ENCODE assay signal across 1 cellular context in the genomic region with DNA sequence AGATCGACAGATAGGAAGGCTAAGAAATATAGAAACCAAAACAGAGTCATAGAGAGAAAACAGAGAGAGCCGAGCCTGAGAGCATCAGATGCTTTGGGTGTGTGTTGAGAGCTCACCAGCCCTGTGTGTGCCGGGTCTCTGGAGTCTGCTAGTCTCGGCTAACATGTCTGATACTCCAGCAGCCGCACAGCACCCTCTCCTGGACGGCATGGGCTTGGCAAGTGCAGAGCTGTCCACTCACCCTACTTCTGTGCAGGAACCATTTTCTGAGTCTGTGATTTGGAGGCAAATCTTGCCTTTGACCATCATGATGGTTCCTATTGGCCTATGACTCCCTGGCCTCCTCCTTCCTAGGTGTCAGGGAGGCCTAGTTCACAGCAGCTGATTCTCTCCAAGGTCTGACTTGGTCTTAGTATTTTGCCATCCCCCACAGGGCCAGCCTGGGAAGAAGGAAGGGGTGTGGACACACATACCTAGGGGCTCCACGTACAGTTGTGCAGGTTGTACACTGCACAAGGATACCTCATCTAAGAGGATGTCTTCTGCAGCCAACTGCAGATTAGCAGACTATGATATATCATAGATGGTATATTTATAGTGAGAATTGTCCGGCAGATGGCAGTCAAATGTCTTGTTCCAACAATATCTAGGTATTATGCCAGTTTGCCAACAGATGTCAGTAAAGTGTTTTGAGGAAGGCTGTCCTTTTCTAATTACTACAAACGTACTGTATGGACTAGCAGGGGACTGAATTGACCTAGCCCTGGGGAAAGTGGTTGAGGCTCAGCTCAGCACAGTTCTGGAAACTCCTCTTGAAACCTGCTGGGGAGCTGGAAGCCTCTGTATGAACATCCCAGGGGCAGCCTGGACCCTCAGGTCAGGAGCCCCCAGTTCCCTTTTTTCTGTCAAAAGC.
TF ChIP-seq lines count a peak whose summit lies in the region.

No MANE protein-coding gene starts in this region.

TF ChIP-seq in HepG2, 621 proteins besides CTCF, POLR2A, EP300 and RAD21 (continues in another document):
- TF ChIP-seq ZFYVE20 (CRISPR knock-in tag; IDR thresholded peaks at IDR 0.05; ENCODE audit: borderline replicate concordance, low read depth), result no peak
- no peak for TF ChIP-seq ZHX1 (CRISPR knock-in tag; IDR thresholded peaks at IDR 0.05; ENCODE audit: low read depth)
- TF ChIP-seq TCF7 (IDR thresholded peaks at IDR 0.05; ENCODE audit: low read depth), result no peak
- TF ChIP-seq ZNF816 (CRISPR knock-in tag; IDR thresholded peaks at IDR 0.05; ENCODE audit: borderline replicate concordance), result no peak
- TF ChIP-seq, protein P1, sequence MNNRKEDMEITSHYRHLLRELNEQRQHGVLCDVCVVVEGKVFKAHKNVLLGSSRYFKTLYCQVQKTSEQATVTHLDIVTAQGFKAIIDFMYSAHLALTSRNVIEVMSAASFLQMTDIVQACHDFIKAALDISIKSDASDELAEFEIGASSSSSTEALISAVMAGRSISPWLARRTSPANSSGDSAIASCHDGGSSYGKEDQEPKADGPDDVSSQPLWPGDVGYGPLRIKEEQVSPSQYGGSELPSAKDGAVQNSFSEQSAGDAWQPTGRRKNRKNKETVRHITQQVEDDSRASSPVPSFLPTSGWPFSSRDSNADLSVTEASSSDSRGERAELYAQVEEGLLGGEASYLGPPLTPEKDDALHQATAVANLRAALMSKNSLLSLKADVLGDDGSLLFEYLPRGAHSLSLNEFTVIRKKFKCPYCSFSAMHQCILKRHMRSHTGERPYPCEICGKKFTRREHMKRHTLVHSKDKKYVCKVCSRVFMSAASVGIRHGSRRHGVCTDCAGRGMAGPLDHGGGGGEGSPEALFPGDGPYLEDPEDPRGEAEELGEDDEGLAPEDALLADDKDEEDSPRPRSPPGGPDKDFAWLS (CRISPR knock-in tag; IDR thresholded peaks at IDR 0.05; ENCODE audit: borderline replicate concordance), result no peak
- no peak for TF ChIP-seq ZNF10 (CRISPR knock-in tag; IDR thresholded peaks at IDR 0.05; ENCODE audit: borderline replicate concordance, low read depth)
- TF ChIP-seq NFKB2 (CRISPR knock-in tag; IDR thresholded peaks at IDR 0.05; ENCODE audit: borderline replicate concordance), result no peak; the same call in 1 of the 2 replicates
- TF ChIP-seq, protein P2, sequence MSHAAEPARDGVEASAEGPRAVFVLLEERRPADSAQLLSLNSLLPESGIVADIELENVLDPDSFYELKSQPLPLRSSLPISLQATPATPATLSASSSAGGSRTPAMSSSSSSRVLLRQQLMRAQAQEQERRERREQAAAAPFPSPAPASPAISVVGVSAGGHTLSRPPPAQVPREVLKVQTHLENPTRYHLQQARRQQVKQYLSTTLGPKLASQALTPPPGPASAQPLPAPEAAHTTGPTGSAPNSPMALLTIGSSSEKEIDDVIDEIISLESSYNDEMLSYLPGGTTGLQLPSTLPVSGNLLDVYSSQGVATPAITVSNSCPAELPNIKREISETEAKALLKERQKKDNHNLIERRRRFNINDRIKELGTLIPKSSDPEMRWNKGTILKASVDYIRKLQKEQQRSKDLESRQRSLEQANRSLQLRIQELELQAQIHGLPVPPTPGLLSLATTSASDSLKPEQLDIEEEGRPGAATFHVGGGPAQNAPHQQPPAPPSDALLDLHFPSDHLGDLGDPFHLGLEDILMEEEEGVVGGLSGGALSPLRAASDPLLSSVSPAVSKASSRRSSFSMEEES (CRISPR knock-in tag; IDR thresholded peaks at IDR 0.05), result 0 out of 2 replicates have a peak, but pooled peaks have one; percentile 4
- TF ChIP-seq ZNF850 (CRISPR knock-in tag; conservative IDR thresholded peaks at IDR 0.05), result no peak
- peak; percentile 71; the same call in 1 of the 2 replicates for TF ChIP-seq RBAK (CRISPR knock-in tag; IDR thresholded peaks at IDR 0.05)
- no peak for TF ChIP-seq PRDM4 (CRISPR knock-in tag; IDR thresholded peaks at IDR 0.05; ENCODE audit: borderline replicate concordance)
- peak; percentile 40; the same call in 1 of the 2 replicates for TF ChIP-seq MEF2D (CRISPR knock-in tag; IDR thresholded peaks at IDR 0.05)
- no peak for TF ChIP-seq SOX6 (IDR thresholded peaks at IDR 0.05)
- TF ChIP-seq SOX6 (CRISPR knock-in tag; IDR thresholded peaks at IDR 0.05), result 0 out of 2 replicates have a peak, but pooled peaks have one; percentile 34
- TF ChIP-seq KDM5A (IDR thresholded peaks at IDR 0.05; ENCODE audit: borderline replicate concordance, low read length), result no peak; the same call in 1 of the 2 replicates
- no peak for TF ChIP-seq ZBTB10 (CRISPR knock-in tag; IDR thresholded peaks at IDR 0.05; ENCODE audit: borderline replicate concordance)
- no peak for TF ChIP-seq ZC3H13 (CRISPR knock-in tag; IDR thresholded peaks at IDR 0.05)
- TF ChIP-seq ARNT (IDR thresholded peaks at IDR 0.05), result no peak
- TF ChIP-seq NFRKB (IDR thresholded peaks at IDR 0.05), result no peak
- peak; percentile 67 for TF ChIP-seq TBX2 (CRISPR knock-in tag; IDR thresholded peaks at IDR 0.05; ENCODE audit: borderline replicate concordance)
- no peak for TF ChIP-seq ZSCAN12 (CRISPR knock-in tag; IDR thresholded peaks at IDR 0.05)
- no peak for TF ChIP-seq ZNF12 (CRISPR knock-in tag; IDR thresholded peaks at IDR 0.05)
- TF ChIP-seq ZNF709 (CRISPR knock-in tag; IDR thresholded peaks at IDR 0.05), result no peak
- TF ChIP-seq ZFP90 (CRISPR knock-in tag; IDR thresholded peaks at IDR 0.05; ENCODE audit: borderline replicate concordance), result no peak
- TF ChIP-seq, protein P3, sequence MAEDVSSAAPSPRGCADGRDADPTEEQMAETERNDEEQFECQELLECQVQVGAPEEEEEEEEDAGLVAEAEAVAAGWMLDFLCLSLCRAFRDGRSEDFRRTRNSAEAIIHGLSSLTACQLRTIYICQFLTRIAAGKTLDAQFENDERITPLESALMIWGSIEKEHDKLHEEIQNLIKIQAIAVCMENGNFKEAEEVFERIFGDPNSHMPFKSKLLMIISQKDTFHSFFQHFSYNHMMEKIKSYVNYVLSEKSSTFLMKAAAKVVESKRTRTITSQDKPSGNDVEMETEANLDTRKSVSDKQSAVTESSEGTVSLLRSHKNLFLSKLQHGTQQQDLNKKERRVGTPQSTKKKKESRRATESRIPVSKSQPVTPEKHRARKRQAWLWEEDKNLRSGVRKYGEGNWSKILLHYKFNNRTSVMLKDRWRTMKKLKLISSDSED (CRISPR knock-in tag; IDR thresholded peaks at IDR 0.05), result 0 out of 2 replicates have a peak, but pooled peaks have one; percentile 22
- no peak for TF ChIP-seq ZBTB34 (CRISPR knock-in tag; IDR thresholded peaks at IDR 0.05)
- TF ChIP-seq, protein P4, sequence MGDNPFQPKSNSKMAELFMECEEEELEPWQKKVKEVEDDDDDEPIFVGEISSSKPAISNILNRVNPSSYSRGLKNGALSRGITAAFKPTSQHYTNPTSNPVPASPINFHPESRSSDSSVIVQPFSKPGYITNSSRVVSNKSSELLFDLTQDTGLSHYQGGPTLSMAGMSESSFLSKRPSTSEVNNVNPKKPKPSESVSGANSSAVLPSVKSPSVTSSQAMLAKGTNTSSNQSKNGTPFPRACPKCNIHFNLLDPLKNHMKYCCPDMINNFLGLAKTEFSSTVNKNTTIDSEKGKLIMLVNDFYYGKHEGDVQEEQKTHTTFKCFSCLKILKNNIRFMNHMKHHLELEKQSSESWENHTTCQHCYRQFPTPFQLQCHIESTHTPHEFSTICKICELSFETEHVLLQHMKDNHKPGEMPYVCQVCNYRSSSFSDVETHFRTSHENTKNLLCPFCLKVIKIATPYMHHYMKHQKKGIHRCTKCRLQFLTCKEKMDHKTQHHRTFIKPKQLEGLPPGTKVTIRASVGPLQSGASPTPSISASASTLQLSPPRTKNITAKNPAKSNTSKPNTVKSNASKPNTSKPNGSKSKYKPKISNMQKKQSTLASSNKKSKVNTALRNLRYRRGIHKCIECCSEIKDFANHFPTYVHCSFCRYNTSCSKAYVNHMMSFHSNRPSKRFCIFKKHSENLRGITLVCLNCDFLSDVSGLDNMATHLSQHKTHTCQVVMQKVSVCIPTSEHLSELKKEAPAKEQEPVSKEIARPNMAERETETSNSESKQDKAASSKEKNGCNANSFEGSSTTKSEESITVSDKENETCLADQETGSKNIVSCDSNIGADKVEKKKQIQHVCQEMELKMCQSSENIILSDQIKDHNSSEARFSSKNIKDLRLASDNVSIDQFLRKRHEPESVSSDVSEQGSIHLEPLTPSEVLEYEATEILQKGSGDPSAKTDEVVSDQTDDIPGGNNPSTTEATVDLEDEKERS (CRISPR knock-in tag; IDR thresholded peaks at IDR 0.05), result peak; percentile 89
